ENCODE assay signal across 8 cellular contexts in the genomic region with DNA sequence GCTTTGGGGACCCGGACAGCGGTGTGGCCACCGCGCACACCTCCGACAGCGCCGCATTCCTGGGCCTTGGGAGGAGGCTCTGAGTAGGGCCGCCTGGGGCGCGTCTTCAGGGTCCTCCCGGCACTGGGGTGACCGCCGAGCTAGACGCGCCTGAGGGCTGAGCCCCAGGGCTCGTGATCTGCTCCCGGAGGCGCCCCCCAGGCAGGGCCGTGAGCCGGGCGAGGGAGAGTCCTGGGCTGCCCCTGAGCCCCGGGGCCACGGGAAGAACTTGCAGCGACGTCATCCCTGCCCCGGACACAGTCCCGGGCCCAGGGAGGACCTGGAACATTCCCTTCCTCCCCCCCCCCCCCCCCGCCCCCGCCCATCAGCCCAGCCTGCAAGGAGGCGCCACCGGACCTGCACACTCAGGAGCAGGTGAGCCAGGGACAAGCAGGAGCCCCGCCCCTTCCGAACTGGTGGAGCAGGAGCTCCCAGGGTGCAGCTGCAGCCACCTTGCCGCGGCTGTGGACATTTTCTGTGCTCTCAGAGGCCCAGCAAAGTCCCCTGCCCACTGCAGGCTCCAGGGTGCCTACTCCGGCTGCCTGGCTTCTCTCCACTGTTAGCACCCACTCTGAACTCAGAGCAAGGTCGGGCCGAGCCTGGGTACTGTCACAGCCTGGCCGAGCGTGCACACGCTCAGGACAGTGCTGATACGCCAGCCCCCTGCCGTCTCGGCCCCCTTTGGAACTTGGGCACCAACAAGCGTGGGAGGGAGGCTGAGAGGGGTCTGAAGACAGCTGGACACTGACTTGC.
DNase-seq lines count a peak whose midpoint lies in the region; ATAC-seq and TF ChIP-seq lines count a peak whose summit lies in the region.

No MANE protein-coding gene starts in this region.

- POLR2A ChIA-PET in GM10248 (lab: Yijun Ruan, JAX), result no interaction called here

- DNase-seq in GM10248 (ENCODE audit: extremely low spot score) (peak; percentile 19), NCI-H2196 (lab: John Stamatoyannopoulos, UW; ENCODE audit: unreplicated experiment) (peak; percentile 40), T47D (ENCODE audit: low read depth in 1 of 2, low spot score in 1 of 2) (peak; percentile 51 to 83), putamen (ENCODE audit: low spot score) (peak; percentile 31)

- no peaks in the 10 kb centered on the region for H3K36me3 ChIP-seq in iPS-18a (ENCODE audit: control insufficient read depth, low read depth, low read length)

- CTCF ChIA-PET in GM10248 (lab: Yijun Ruan, JAX), result interaction anchor here (1.0 to 2.8 kb wide), 7 partner anchors 10 to 266 kb away, joined by 3 to 12 read pairs (median 4); no protein-coding TSS in a partner anchor

- ATAC-seq in HG02870 (IDR thresholded peaks at IDR 0.05; ENCODE audit: unreplicated experiment), result no peak
- ATAC-seq in GM18861 (IDR thresholded peaks at IDR 0.05; ENCODE audit: unreplicated experiment), result no peak
- no peak for ATAC-seq in GM18517 (IDR thresholded peaks at IDR 0.05; ENCODE audit: unreplicated experiment)

- in situ Hi-C loops in T47D (cut with HindIII; ENCODE audit: low pct_unique_long_range_greater_than_20kb, low sequenced_read_pairs), result no loop called here

- peak overlapping the region; percentile 78 for H3K4me3 ChIP-seq in iPS-18a (ENCODE audit: low read length)

- peak overlapping the region; percentile 30 for H3K27ac ChIP-seq in iPS-18a (ENCODE audit: low read length)

- H3K27me3 ChIP-seq in iPS-18a (ENCODE audit: control insufficient read depth, insufficient read depth, low read length), result no peaks in the 10 kb centered on the region

- no peak for TF ChIP-seq CTCF in GM10248 (IDR thresholded peaks at IDR 0.05; ENCODE audit: control extremely low read depth, extremely low read depth, low read depth, missing control alignments)

- H3K4me1 ChIP-seq in iPS-18a (ENCODE audit: control insufficient read depth, low read depth, low read length), result peaks cover 7% of the 10 kb centered on the region

- H3K9me3 ChIP-seq in iPS-18a (ENCODE audit: control insufficient read depth, low read depth, low read length), result no peaks in the 10 kb centered on the region

- H3K9ac ChIP-seq in iPS-18a (ENCODE audit: low read length), result peak overlapping the region; percentile 83
